9 cellular contexts compared by ENCODE assay signal in genomic region chr2:176817061-176817565, GRCh38.
DNase-seq lines count a peak whose midpoint lies in the region; ATAC-seq and TF ChIP-seq lines count a peak whose summit lies in the region.
"Had no signal": no experiment of that assay in that cellular context is flagged by ENCODE, and none has a peak within 500 bp of the region (broad histone marks: within the 10 kb centered on the region; RNA-seq: fewer than 3 reads in every experiment).

No MANE protein-coding gene starts in this region.

- peak overlapping the region; percentile 57 for H3K27ac Mint-ChIP-seq in activated CD8-positive, alpha-beta T cell treated with anti-CD3 and anti-CD28 coated beads for 36 hours

- peak; percentile 1 for DNase-seq in ELR (ENCODE audit: low read depth)
- DNase-seq in activated CD8-positive, alpha-beta T cell treated with anti-CD3 and anti-CD28 coated beads for 36 hours, result peak; percentile 67
- DNase-seq in middle frontal gyrus (ENCODE audit: extremely low spot score, low spot score), result peak; percentile 37
- DNase-seq in heart right ventricle, result no peak
- DNase-seq in GM13976 (ENCODE audit: low spot score), result no peak
- no peak for DNase-seq in Peyer's patch

- H3K27ac ChIP-seq in HUES48 (ENCODE audit: low read depth, low read length) (peak overlapping the region; percentile 36), heart right ventricle (no peak overlapping the region), Peyer's patch (no peak overlapping the region)
- H3K27ac ChIP-seq: ascending aorta, SJSA1 had no signal

- in situ Hi-C loops in GM13976 (cut with MboI; ENCODE audit: low sequenced_read_pairs, unreplicated experiment), result loop anchor here (25.0 kb wide), 1 partner anchor 680 kb away; the partner anchor contains the start of gene HOXD8

- peak; percentile 77 for ATAC-seq in activated CD8-positive, alpha-beta T cell treated with anti-CD3 and anti-CD28 coated beads for 36 hours
- ATAC-seq in heart right ventricle, result no peak

- H3K4me3 Mint-ChIP-seq in activated CD8-positive, alpha-beta T cell treated with anti-CD3 and anti-CD28 coated beads for 36 hours, result peak overlapping the region; percentile 36

- H3K9me3 ChIP-seq in HUES48 (ENCODE audit: control insufficient read depth, insufficient read depth, low read length), result no peaks in the 10 kb centered on the region
- H3K9me3 ChIP-seq in heart right ventricle, result no peaks in the 10 kb centered on the region
- no peaks in the 10 kb centered on the region for H3K9me3 ChIP-seq in Peyer's patch
- H3K9me3 ChIP-seq: ascending aorta, SJSA1 had no signal

- no peak overlapping the region for H3K9ac ChIP-seq in HUES48 (ENCODE audit: low read depth, low read length)

- WGBS in heart right ventricle, 2 donors, result 80% methylated on average over 7 of the region's 7 CpGs

- H3K36me3 ChIP-seq in HUES48 (ENCODE audit: control insufficient read depth, insufficient read depth, low read length) (no peaks in the 10 kb centered on the region), heart right ventricle (no peaks in the 10 kb centered on the region), Peyer's patch (no peaks in the 10 kb centered on the region)
- H3K36me3 ChIP-seq: ascending aorta, SJSA1 had no signal

- intact Hi-C loops in activated CD8-positive, alpha-beta T cell treated with anti-CD3 and anti-CD28 coated beads for 36 hours (cut with micrococcal nuclease), result loop anchor here (10.0 kb wide), 1 partner anchor 162 kb away; no protein-coding TSS in a partner anchor
- intact Hi-C loops in heart right ventricle (cut with DNase I), result loop anchor here in 8 of 10 donors (5.0 to 10.0 kb wide), 7 partner anchors 162 to 692 kb away; partner anchors contain the start of genes HOXD8 (in 6 of the 8) and HOXD9 (in 5 of the 8)

- TF ChIP-seq CTCF in activated CD8-positive, alpha-beta T cell treated with anti-CD3 and anti-CD28 coated beads for 36 hours (IDR thresholded peaks at IDR 0.05), result peak; percentile 20
- no peak for TF ChIP-seq CTCF in heart right ventricle (IDR thresholded peaks at IDR 0.05)
- TF ChIP-seq CTCF in GM13976 (IDR thresholded peaks at IDR 0.05; ENCODE audit: borderline replicate concordance, control extremely low read depth, extremely low read depth, insufficient read depth, missing control alignments), result no peak
- TF ChIP-seq CTCF in Peyer's patch (IDR thresholded peaks at IDR 0.05), result peak in 1 of 6 experiments; percentile 20

- H3K4me1 Mint-ChIP-seq in activated CD8-positive, alpha-beta T cell treated with anti-CD3 and anti-CD28 coated beads for 36 hours (ENCODE audit: low read depth), result peaks cover 44% of the 10 kb centered on the region

- H3K9me3 Mint-ChIP-seq in activated CD8-positive, alpha-beta T cell treated with anti-CD3 and anti-CD28 coated beads for 36 hours, result no peaks in the 10 kb centered on the region

- H3K4me1 ChIP-seq in HUES48 (ENCODE audit: control insufficient read depth, insufficient read depth, low read length) (peaks cover 47% of the 10 kb centered on the region), heart right ventricle (peaks cover 0 to 9% (median 0%) of the 10 kb centered on the region in 9 donors), Peyer's patch (no peaks in the 10 kb centered on the region)
- H3K4me1 ChIP-seq: SJSA1 had no signal

- no peaks in the 10 kb centered on the region for H3K27me3 Mint-ChIP-seq in activated CD8-positive, alpha-beta T cell treated with anti-CD3 and anti-CD28 coated beads for 36 hours

- H3K4me3 ChIP-seq in HUES48 (ENCODE audit: low read depth, low read length), result no peak overlapping the region
- no peak overlapping the region for H3K4me3 ChIP-seq in heart right ventricle
- H3K4me3 ChIP-seq in Peyer's patch, result no peak overlapping the region
- H3K4me3 ChIP-seq: ascending aorta, SJSA1 had no signal

- no peaks in the 10 kb centered on the region for H3K36me3 Mint-ChIP-seq in activated CD8-positive, alpha-beta T cell treated with anti-CD3 and anti-CD28 coated beads for 36 hours (ENCODE audit: low read depth)

- no peak for TF ChIP-seq POLR2A in Peyer's patch (IDR thresholded peaks at IDR 0.05)

- POLR2A ChIA-PET in activated CD8-positive, alpha-beta T cell treated with anti-CD3 and anti-CD28 coated beads for 36 hours (lab: Charles Lee), result interaction anchor here (1.0 kb wide), 1 partner anchor 9 kb away, joined by 4 read pairs; no protein-coding TSS in a partner anchor

- CTCF ChIA-PET in activated CD8-positive, alpha-beta T cell treated with anti-CD3 and anti-CD28 coated beads for 36 hours (lab: Charles Lee), result interaction anchor here (0.6 to 6.8 kb wide), 10 partner anchors 10 to 332 kb away, joined by 3 to 54 read pairs (median 4); no protein-coding TSS in a partner anchor

- no peaks in the 10 kb centered on the region for H3K27me3 ChIP-seq in HUES48 (ENCODE audit: control insufficient read depth, insufficient read depth, low read length)
- peaks cover 0 to 29% (median 6%) of the 10 kb centered on the region in 7 donors for H3K27me3 ChIP-seq in heart right ventricle
- no peaks in the 10 kb centered on the region for H3K27me3 ChIP-seq in Peyer's patch
- H3K27me3 ChIP-seq: ascending aorta had no signal

Comparison
In these comparisons a context has a peak if more than half of its experiments do, and no peak if none do; other contexts are left out.
1. DNase-seq: peak in ELR (single experiment), activated CD8-positive, alpha-beta T cell treated with anti-CD3 and anti-CD28 coated beads for 36 hours (single experiment) and middle frontal gyrus (single experiment); none in heart right ventricle (0 of 2), GM13976 (single experiment) and Peyer's patch (0 of 3).